In genomic region chr4:145739840-145740239, GRCh38 we compare ENCODE assay signal across 26 cellular contexts. TPM values are rescaled to one million over a fixed set of nuclear protein-coding genes. Genes with fewer than 3 reads are reported as not detected.
DNase-seq lines count a peak whose midpoint lies in the region; ATAC-seq and TF ChIP-seq lines count a peak whose summit lies in the region.
"Had no signal": no experiment of that assay in that cellular context is flagged by ENCODE, and none has a peak within 500 bp of the region (broad histone marks: within the 10 kb centered on the region; RNA-seq: fewer than 3 reads in every experiment).

No MANE protein-coding gene starts in this region.

- H3K4me1 ChIP-seq in stomach, result peaks cover 17 to 29% (median 20%) of the 10 kb centered on the region in 4 donors
- peaks cover 15% of the 10 kb centered on the region for H3K4me1 ChIP-seq in prostate gland (replicated peaks)
- peaks cover 4 to 20% (median 10%) of the 10 kb centered on the region in 3 donors for H3K4me1 ChIP-seq in esophagus squamous epithelium

- no peak overlapping the region for H3K27ac ChIP-seq in stomach
- H3K27ac ChIP-seq in prostate gland, result no peak overlapping the region
- no peak overlapping the region for H3K27ac ChIP-seq in esophagus squamous epithelium
- H3K27ac ChIP-seq: ovary, SK-N-MC had no signal

- no peak for TF ChIP-seq EP300 in stomach (IDR thresholded peaks at IDR 0.05)

- no peak for TF ChIP-seq POLR2A in stomach (IDR thresholded peaks at IDR 0.05)
- TF ChIP-seq POLR2A in prostate gland (IDR thresholded peaks at IDR 0.05), result no peak
- no peak for TF ChIP-seq POLR2A in esophagus squamous epithelium (IDR thresholded peaks at IDR 0.05)

- 16 to 25% (median 22%) methylated on average over 5 of the region's 5 CpGs for WGBS in stomach, 5 donors
- 18% methylated on average over 5 of the region's 5 CpGs for WGBS in prostate gland
- WGBS in esophagus squamous epithelium, 2 donors, result 31 to 50% methylated on average over 5 of the region's 5 CpGs

- in situ Hi-C loops in astrocyte of the spinal cord (cut with HindIII; ENCODE audit: low sequenced_read_pairs), result no loop called here

- H3K9me3 ChIP-seq in stomach (no peaks in the 10 kb centered on the region), prostate gland (no peaks in the 10 kb centered on the region), esophagus squamous epithelium (no peaks in the 10 kb centered on the region)
- H3K9me3 ChIP-seq: ovary had no signal

- intact Hi-C loops in stomach (cut with DNase I; ENCODE audit: low total_unique reads), result no loop called here
- intact Hi-C loops in prostate gland (cut with DNase I), result loop anchor here (10.0 kb wide), 2 partner anchors 85 to 645 kb away; partner anchors contain the start of genes ABCE1 and ANAPC10
- intact Hi-C loops in esophagus squamous epithelium (cut with DNase I), result no loop called here

- TF ChIP-seq CTCF in astrocyte of the spinal cord (IDR thresholded peaks at IDR 0.05; ENCODE audit: low read depth, low read length) (no peak), stomach (IDR thresholded peaks at IDR 0.05) (no peak), prostate gland (IDR thresholded peaks at IDR 0.05) (no peak), esophagus squamous epithelium (IDR thresholded peaks at IDR 0.05) (no peak)

- no peak for ATAC-seq in SK-N-SH treated with all-trans-retinoic acid at 6 μM for 48 hours
- ATAC-seq: activated naive CD4-positive, alpha-beta T cell treated with anti-CD3 and anti-CD28 coated beads, Interleukin-2, amount 50 U/mL, for 72 hours; activated T-helper 17 cell treated with anti-CD3 and anti-CD28 coated beads, Interleukin-2, amount 50 U/mL, for 72 hours; K562; natural killer cell; sciatic nerve had no signal

- DNase-seq in NCI-H524 (lab: John Stamatoyannopoulos, UW) (peak; percentile 2 to 12), NCI-H524 treated with DMSO at 0.1 percent for 48 hours (lab: John Stamatoyannopoulos, UW) (no peak), astrocyte of the spinal cord (ENCODE audit: low read depth, low spot score) (peak; percentile 12), kidney glomerular epithelial cell (lab: John Stamatoyannopoulos, UW) (peak; percentile 62), stomach (peak; percentile 34), prostate gland (ENCODE audit: low spot score) (no peak), esophagus squamous epithelium (lab: John Stamatoyannopoulos, UW) (no peak)
- DNase-seq: activated CD4-positive, alpha-beta T cell treated with anti-CD3 and anti-CD28 coated beads, Interleukin-2, amount 10 ng/mL, durations not matched to agents 24 days and 14 days; natural killer cell; NCI-H146; NCI-H510A treated with DMSO at 0.1 percent for 48 hours; ovary; RPMI8226; stimulated activated CD4-positive, alpha-beta T cell treated with anti-CD3 and anti-CD28 coated beads, Interleukin-15, amount 100 ng/mL, for 24 hours; stimulated activated CD8-positive, alpha-beta memory T cell treated with anti-CD3 and anti-CD28 coated beads, Interleukin-4, amount 100 ng/mL, for 48 hours had no signal

- H3K4me3 ChIP-seq in astrocyte of the spinal cord (ENCODE audit: low read depth, low read length), result no peak overlapping the region
- H3K4me3 ChIP-seq in stomach, result no peak overlapping the region
- no peak overlapping the region for H3K4me3 ChIP-seq in prostate gland
- H3K4me3 ChIP-seq in esophagus squamous epithelium, result no peak overlapping the region
- H3K4me3 ChIP-seq: K562, ovary, SK-N-MC had no signal

- H3K27me3 ChIP-seq in stomach (no peaks in the 10 kb centered on the region), prostate gland (replicated peaks; ENCODE audit: insufficient read depth) (no peaks in the 10 kb centered on the region), esophagus squamous epithelium (no peaks in the 10 kb centered on the region)
- H3K27me3 ChIP-seq: ovary had no signal

- H3K36me3 ChIP-seq in stomach (no peaks in the 10 kb centered on the region), prostate gland (no peaks in the 10 kb centered on the region), esophagus squamous epithelium (no peaks in the 10 kb centered on the region)
- H3K36me3 ChIP-seq: ovary had no signal

TF ChIP-seq in SK-N-SH treated with all-trans-retinoic acid at 6 μM for 48 hours, 23 proteins besides CTCF, POLR2A, EP300 and RAD21:
- TF ChIP-seq ESRRG (CRISPR knock-in tag; IDR thresholded peaks at IDR 0.05) (no peak), ZNF70 (CRISPR knock-in tag; IDR thresholded peaks at IDR 0.05) (no peak), ISL1 (CRISPR knock-in tag; IDR thresholded peaks at IDR 0.05) (no peak), CSRNP3 (CRISPR knock-in tag; IDR thresholded peaks at IDR 0.05) (no peak), BACH2 (CRISPR knock-in tag; IDR thresholded peaks at IDR 0.05; ENCODE audit: borderline replicate concordance) (no peak), CSDC2 (CRISPR knock-in tag; IDR thresholded peaks at IDR 0.05) (no peak), TOX (CRISPR knock-in tag; IDR thresholded peaks at IDR 0.05; ENCODE audit: borderline replicate concordance) (no peak), RARB (CRISPR knock-in tag; IDR thresholded peaks at IDR 0.05) (no peak), CREB5 (CRISPR knock-in tag; IDR thresholded peaks at IDR 0.05; ENCODE audit: low read depth) (no peak), ARNTL (CRISPR knock-in tag; IDR thresholded peaks at IDR 0.05; ENCODE audit: borderline replicate concordance, low read depth) (no peak)

RNA-seq across cellular contexts. Expression of gene C4orf51, which starts 59.9 kb away (rescaled TPM):
- not detected for total RNA-seq in stomach
- polyA plus RNA-seq in stomach, result not detected
- not detected for total RNA-seq in prostate gland
- not detected for total RNA-seq in esophagus squamous epithelium
- total RNA-seq: activated CD4-positive, alpha-beta T cell treated with anti-CD3 and anti-CD28 coated beads, Interleukin-2, amount 10 ng/mL, durations not matched to agents 24 days and 14 days; activated naive CD4-positive, alpha-beta T cell treated with anti-CD3 and anti-CD28 coated beads, Interleukin-2, amount 50 U/mL, for 72 hours; activated T-helper 17 cell treated with anti-CD3 and anti-CD28 coated beads, Interleukin-2, amount 50 U/mL, for 72 hours; H4; K562; natural killer cell; ovary; sciatic nerve; T-helper 2 cell treated with Interferon-gamma antibody and Interleukin-4, amounts not matched to agents 100 ng/mL and 5 ng/mL, for 36 hours; ureter had no signal
- polyA plus RNA-seq: BJ, K562, keratinocyte, ovary had no signal

Comparison
In these comparisons a context has a peak if more than half of its experiments do, and no peak if none do; other contexts are left out.
1. DNase-seq: peak in NCI-H524 (2 of 2), astrocyte of the spinal cord (single experiment), kidney glomerular epithelial cell (single experiment) and stomach (single experiment); none in NCI-H524 treated with DMSO at 0.1 percent for 48 hours (single experiment), prostate gland (single experiment) and esophagus squamous epithelium (single experiment).